13 cellular contexts compared by ENCODE assay signal in genomic region chr1:239457491-239458488, GRCh38.
DNase-seq lines count a peak whose midpoint lies in the region; ATAC-seq and TF ChIP-seq lines count a peak whose summit lies in the region.
"Had no signal": no experiment of that assay in that cellular context is flagged by ENCODE, and none has a peak within 500 bp of the region (broad histone marks: within the 10 kb centered on the region; RNA-seq: fewer than 3 reads in every experiment).

No MANE protein-coding gene starts in this region.

- H3K4me2 ChIP-seq in GM23248 (ENCODE audit: unreplicated experiment), result no peak overlapping the region

- no peaks in the 10 kb centered on the region for H3K27me3 Mint-ChIP-seq in CD8-positive, alpha-beta T cell (ENCODE audit: low read depth)
- peaks cover 0 to 3% of the 10 kb centered on the region in 2 donors for H3K27me3 Mint-ChIP-seq in T-cell

- H3K9me3 Mint-ChIP-seq in CD8-positive, alpha-beta T cell, result peaks cover 9% of the 10 kb centered on the region
- H3K9me3 Mint-ChIP-seq in T-cell, result peaks cover 0 to 7% (median 2%) of the 10 kb centered on the region in 3 donors

- H3K27ac Mint-ChIP-seq in CD8-positive, alpha-beta T cell, result no peak overlapping the region
- no peak overlapping the region for H3K27ac Mint-ChIP-seq in T-cell

- intact Hi-C loops in CD8-positive, alpha-beta T cell (cut with DNase I, micrococcal nuclease), result no loop called here

- POLR2A ChIA-PET in CD8-positive, alpha-beta T cell (lab: Charles Lee), result no interaction called here
- POLR2A ChIA-PET in T-cell (lab: Charles Lee), result interaction anchor here in 1 of 2 donors (0.6 kb wide), 1 partner anchor 27 kb away, joined by 3 read pairs; no protein-coding TSS in a partner anchor

- no peaks in the 10 kb centered on the region for H3K27me3 ChIP-seq in CD8-positive, alpha-beta T cell (ENCODE audit: insufficient read depth, low read length)
- no peaks in the 10 kb centered on the region for H3K27me3 ChIP-seq in GM23248 (replicated peaks; ENCODE audit: insufficient read depth)

- no peaks in the 10 kb centered on the region for H3F3A ChIP-seq in GM23248 (ENCODE audit: insufficient read depth)

- no peak for TF ChIP-seq CTCF in CD8-positive, alpha-beta T cell (IDR thresholded peaks at IDR 0.05)

- peaks cover 10% of the 10 kb centered on the region for H3K4me1 Mint-ChIP-seq in CD8-positive, alpha-beta T cell (ENCODE audit: low read depth)
- peaks cover 9 to 15% (median 14%) of the 10 kb centered on the region in 3 donors for H3K4me1 Mint-ChIP-seq in T-cell

- ATAC-seq in CD8-positive, alpha-beta T cell, result no peak
- ATAC-seq in GM18907 (IDR thresholded peaks at IDR 0.05; ENCODE audit: unreplicated experiment) (peak; percentile 85), HG02943 (IDR thresholded peaks at IDR 0.05; ENCODE audit: low read depth, unreplicated experiment) (peak; percentile 82), T-cell (replicated peaks in 1 of 4) (no peak)

- no peaks in the 10 kb centered on the region for H4K20me1 ChIP-seq in GM23248 (ENCODE audit: insufficient read depth)

- H3K36me3 ChIP-seq in CD8-positive, alpha-beta T cell (ENCODE audit: insufficient read depth, low read length), result no peaks in the 10 kb centered on the region
- no peaks in the 10 kb centered on the region for H3K36me3 ChIP-seq in GM23248 (ENCODE audit: low read depth)

- in situ Hi-C loops in GM23248 (cut with MboI), result no loop called here

- H3K36me3 Mint-ChIP-seq in CD8-positive, alpha-beta T cell, result no peaks in the 10 kb centered on the region
- H3K36me3 Mint-ChIP-seq in T-cell, result no peaks in the 10 kb centered on the region

- H2AFZ ChIP-seq in GM23248, result no peak overlapping the region

- no peaks in the 10 kb centered on the region for H3K4me1 ChIP-seq in CD8-positive, alpha-beta T cell (ENCODE audit: insufficient read depth, low read length)
- H3K4me1 ChIP-seq in GM23248 (ENCODE audit: insufficient read depth), result no peaks in the 10 kb centered on the region

- WGBS in GM23248 (ENCODE audit: low coverage in 1 of 2, low lambda C conversion rate in 2 of 2, missing lambda C conversion rate in 2 of 2), 2 experiments, result 22 to 28% methylated on average over 8 of the region's 8 CpGs

- H3K4me3 Mint-ChIP-seq in CD8-positive, alpha-beta T cell, result peak overlapping the region; percentile 27
- H3K4me3 Mint-ChIP-seq in T-cell, result peak overlapping the region; percentile 33 to 60 (median 46)

- CTCF ChIA-PET in CD8-positive, alpha-beta T cell (lab: Charles Lee), result no interaction called here
- CTCF ChIA-PET in T-cell (lab: Charles Lee), result no interaction called here

- no peak for DNase-seq in CD8-positive, alpha-beta T cell
- no peak for DNase-seq in T-cell
- no peak for DNase-seq in kidney glomerular epithelial cell (lab: John Stamatoyannopoulos, UW)
- DNase-seq in HuH-7.5 (ENCODE audit: low spot score), result no peak
- no peak for DNase-seq in middle frontal gyrus (ENCODE audit: extremely low spot score, low spot score)
- DNase-seq in GM23248, result no peak
- DNase-seq: activated CD4-positive, CD25-positive, alpha-beta regulatory T cell; C1 segment of cervical spinal cord; posterior cingulate gyrus had no signal

- no peaks in the 10 kb centered on the region for H3K79me2 ChIP-seq in GM23248 (ENCODE audit: insufficient read depth)

- H3K9me2 ChIP-seq in GM23248 (ENCODE audit: insufficient read depth), result no peaks in the 10 kb centered on the region

- no peak overlapping the region for H3K4me3 ChIP-seq in CD8-positive, alpha-beta T cell (ENCODE audit: low read depth, low read length)
- no peak overlapping the region for H3K4me3 ChIP-seq in GM23248
- H3K4me3 ChIP-seq: lung had no signal

- no peaks in the 10 kb centered on the region for H3K9me3 ChIP-seq in CD8-positive, alpha-beta T cell (ENCODE audit: low read length)
- H3K9me3 ChIP-seq in GM23248 (ENCODE audit: low read depth), result no peaks in the 10 kb centered on the region

- H3K9ac ChIP-seq in GM23248, result no peak overlapping the region

- no peak overlapping the region for H3K27ac ChIP-seq in CD8-positive, alpha-beta T cell (ENCODE audit: low read depth, low read length)
- no peak overlapping the region for H3K27ac ChIP-seq in GM23248
- H3K27ac ChIP-seq: RWPE1 had no signal

Comparison
In these comparisons a context has a peak if more than half of its experiments do, and no peak if none do; other contexts are left out.
1. ATAC-seq: peak in GM18907 (single experiment) and HG02943 (single experiment); none in CD8-positive, alpha-beta T cell (single experiment) and T-cell (0 of 4).